Comparison of ENCODE assay signal across 8 cellular contexts in the genomic region with DNA sequence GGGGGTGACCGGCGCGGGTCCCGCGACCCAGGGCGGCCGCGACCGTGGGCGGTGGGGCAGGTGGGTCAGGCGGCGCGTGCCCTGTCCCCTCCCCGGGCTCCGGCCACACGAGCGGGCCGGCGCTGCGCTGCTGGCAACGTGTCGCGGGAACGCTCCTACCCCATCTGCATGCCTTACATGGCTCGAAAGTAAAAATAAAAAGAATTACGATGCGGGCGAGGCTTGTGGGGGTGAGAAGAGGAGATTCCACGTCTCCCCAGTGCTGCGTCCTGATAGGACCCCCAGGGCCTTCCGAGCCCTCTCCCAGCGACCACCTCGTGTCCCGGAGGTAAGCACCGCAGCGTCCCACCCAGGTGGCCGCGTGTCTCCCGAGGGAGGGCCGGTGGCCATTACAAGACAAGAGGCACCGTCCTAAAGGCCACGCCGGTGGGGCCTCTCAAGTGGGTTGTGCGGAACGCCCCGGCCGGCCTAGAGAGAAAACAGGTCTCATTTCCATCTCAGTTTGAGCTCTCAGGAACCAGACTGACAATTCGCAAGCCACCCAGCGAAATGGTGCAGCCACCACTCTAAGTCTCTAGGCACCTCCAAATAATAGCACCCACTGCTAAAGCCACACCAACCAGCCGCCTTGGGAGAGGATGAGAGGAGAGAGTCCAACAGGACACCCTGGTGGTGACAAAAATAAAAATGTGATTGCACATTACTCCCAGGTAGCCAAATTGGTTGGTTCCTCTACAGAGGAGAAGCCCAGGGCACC. TPM values are rescaled to one million over a fixed set of nuclear protein-coding genes. Genes with fewer than 3 reads are reported as not detected.
A peak's percentile ranks its signal among the peaks of the same experiment; 100 is the strongest.
DNase-seq lines count a peak whose midpoint lies in the region; ATAC-seq and TF ChIP-seq lines count a peak whose summit lies in the region.

No MANE protein-coding gene starts in this region.

- no peak overlapping the region for H3K4me3 ChIP-seq in KMS-11 (IDR thresholded peaks at IDR 0.05; ENCODE audit: insufficient read depth, low read depth, low read length)

- no peaks in the 10 kb centered on the region for H3K27me3 ChIP-seq in KMS-11 (ENCODE audit: insufficient read depth, low read depth)

- peaks cover 2% of the 10 kb centered on the region for H3K36me3 Mint-ChIP-seq in activated naive CD4-positive, alpha-beta T cell treated with anti-CD3 and anti-CD28 coated beads, Interleukin-2, amount 50 U/mL, for 24 hours

- peak overlapping the region; percentile 71 for H2AFZ ChIP-seq in KMS-11 (ENCODE audit: low read depth)

- H3K9me3 Mint-ChIP-seq in activated naive CD4-positive, alpha-beta T cell treated with anti-CD3 and anti-CD28 coated beads, Interleukin-2, amount 50 U/mL, for 24 hours = no peaks in the 10 kb centered on the region

- peak overlapping the region; percentile 88 for H3K9ac ChIP-seq in KMS-11

- no peaks in the 10 kb centered on the region for H3K36me3 ChIP-seq in KMS-11 (ENCODE audit: insufficient read depth)

- peaks cover 69% of the 10 kb centered on the region for H3K4me1 Mint-ChIP-seq in activated naive CD4-positive, alpha-beta T cell treated with anti-CD3 and anti-CD28 coated beads, Interleukin-2, amount 50 U/mL, for 24 hours

- peak; percentile 61 for ATAC-seq in GM21717 (IDR thresholded peaks at IDR 0.05; ENCODE audit: unreplicated experiment)
- ATAC-seq in Right ventricle myocardium superior (ENCODE audit: poor library complexity) = peak; percentile 55

- no peaks in the 10 kb centered on the region for H3K27me3 Mint-ChIP-seq in activated naive CD4-positive, alpha-beta T cell treated with anti-CD3 and anti-CD28 coated beads, Interleukin-2, amount 50 U/mL, for 24 hours

- H3K4me3 Mint-ChIP-seq in activated naive CD4-positive, alpha-beta T cell treated with anti-CD3 and anti-CD28 coated beads, Interleukin-2, amount 50 U/mL, for 24 hours = peak overlapping the region; percentile 96

- H3K4me2 ChIP-seq in KMS-11 = peak overlapping the region; percentile 40; the same call in 1 of the 2 replicates

- intact Hi-C loops in Right ventricle myocardium superior (cut with DNase I) = loop anchor here (5.0 to 10.0 kb wide), 4 partner anchors 113 to 373 kb away; no protein-coding TSS in a partner anchor
- intact Hi-C loops in posterior cingulate gyrus (cut with DNase I) = loop anchor here (2.0 to 5.0 kb wide), 4 partner anchors 201 to 495 kb away; no protein-coding TSS in a partner anchor

- H3K27ac ChIP-seq in KMS-11 = peak overlapping the region; percentile 88

- H3K4me1 ChIP-seq in KMS-11 (ENCODE audit: low read depth, poor library complexity, severe bottlenecking) = peaks cover 6% of the 10 kb centered on the region

- DNase-seq in ELR (ENCODE audit: low read depth) (peak; percentile 52), SK-MEL-5 (ENCODE audit: low read depth, low spot score) (peak; percentile 54), Right ventricle myocardium superior (peak; percentile 74), posterior cingulate gyrus (peak in 9 of 10 donors; percentile 25 to 91 (median 37)), iPS-NIHi7 (ENCODE audit: extremely low spot score) (no peak)

- H4K20me1 ChIP-seq in KMS-11 (ENCODE audit: insufficient read depth) = no peaks in the 10 kb centered on the region

- in situ Hi-C loops in SK-MEL-5 (cut with HindIII; ENCODE audit: low pct_unique_long_range_greater_than_20kb, low sequenced_read_pairs) = no loop called here

- H3K27ac Mint-ChIP-seq in activated naive CD4-positive, alpha-beta T cell treated with anti-CD3 and anti-CD28 coated beads, Interleukin-2, amount 50 U/mL, for 24 hours = peak overlapping the region; percentile 98

- no peaks in the 10 kb centered on the region; the same call in 1 of the 2 replicates for H3K79me2 ChIP-seq in KMS-11 (ENCODE audit: insufficient read depth, low read depth)

- peak; percentile 56 for TF ChIP-seq CTCF in KMS-11 (conservative IDR thresholded peaks at IDR 0.05; ENCODE audit: low read depth, low read length)

RNA-seq across cellular contexts. Expression of gene FOXN3, which starts 0.6 kb away (rescaled TPM):
- 6.2 and 10.7 TPM in 2 replicates for total RNA-seq in SK-MEL-5 (2014; rRNA removed; shearing (Covaris generic))
- 9.4 and 12.5 TPM in 2 replicates for polyA plus RNA-seq in SK-MEL-5 (2015; cell fraction: cytosol; rRNA removed)
- polyA plus RNA-seq in SK-MEL-5 (2015; cell fraction: nucleus; rRNA removed) = 1.8 and 3.4 TPM in 2 replicates
- total RNA-seq in Right ventricle myocardium superior = 122 TPM

Comparison
In these comparisons a context has a peak if more than half of its experiments do, and no peak if none do; other contexts are left out.
1. RNA of gene FOXN3, which starts 0.6 kb away (total RNA-seq): 122 TPM in Right ventricle myocardium superior (single experiment); 6.2 to 10.7 TPM in SK-MEL-5; every median in the first group is over 10 times any median in the second.